Comparison of ENCODE assay signal across 10 cellular contexts in the genomic region with DNA sequence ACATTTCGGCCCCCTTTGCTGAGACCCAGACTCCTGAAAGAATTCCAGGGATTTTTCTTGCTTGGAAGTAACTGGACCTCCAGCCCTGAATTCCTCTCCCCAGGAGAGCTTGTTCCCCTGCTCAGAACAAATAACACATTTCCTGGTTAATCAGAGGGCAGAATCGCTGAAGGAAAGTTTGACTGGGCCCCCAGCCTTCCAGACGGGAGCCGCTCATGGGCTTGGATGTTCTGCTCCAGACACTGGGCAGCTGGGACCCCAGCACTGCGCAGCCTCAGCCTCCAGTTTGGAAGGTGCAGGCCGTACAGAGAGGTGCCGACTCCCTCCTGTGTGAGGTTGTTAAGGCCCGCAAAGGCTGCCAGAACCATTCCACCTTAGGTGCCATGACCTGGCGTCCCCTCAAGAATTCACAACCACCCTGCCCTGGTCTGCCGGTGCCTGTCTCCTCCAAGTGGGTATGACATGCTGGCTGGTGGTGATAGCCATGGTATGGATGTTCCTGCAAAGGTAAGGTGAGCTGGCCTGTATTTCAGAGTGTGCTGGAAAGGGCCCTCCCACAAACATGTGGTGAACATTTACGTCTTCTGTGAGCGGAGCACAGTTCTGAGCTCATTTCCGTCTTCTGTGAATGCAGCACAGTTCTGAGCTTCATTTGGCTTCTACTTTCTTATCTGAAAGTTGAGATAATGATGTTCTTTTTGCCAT. TPM values are rescaled to one million over a fixed set of nuclear protein-coding genes. Genes with fewer than 3 reads are reported as not detected.
A peak's percentile ranks its signal among the peaks of the same experiment; 100 is the strongest.
DNase-seq lines count a peak whose midpoint lies in the region; ATAC-seq and TF ChIP-seq lines count a peak whose summit lies in the region.
"Had no signal": no experiment of that assay in that cellular context is flagged by ENCODE, and none has a peak within 500 bp of the region (broad histone marks: within the 10 kb centered on the region; RNA-seq: fewer than 3 reads in every experiment).

No MANE protein-coding gene starts in this region.

- no peak overlapping the region for H3K9ac ChIP-seq in colonic mucosa (ENCODE audit: low read depth in 2 of 2, low read length in 2 of 2)

- H3K4me3 Mint-ChIP-seq in MCF 10A (ENCODE audit: unreplicated experiment) (no peak overlapping the region), activated B cell treated with CpG ODN at 0.5 μM for 24 hours (no peak overlapping the region)

- H3K4me1 ChIP-seq in breast epithelium (peaks cover 0 to 23% of the 10 kb centered on the region in 2 donors), testis (peaks cover 43% of the 10 kb centered on the region), colonic mucosa (peaks cover 7% of the 10 kb centered on the region)

- TF ChIP-seq POLR2A in breast epithelium (IDR thresholded peaks at IDR 0.05) (no peak), testis (IDR thresholded peaks at IDR 0.05) (no peak)

- no peaks in the 10 kb centered on the region for H3K9me3 ChIP-seq in breast epithelium
- no peaks in the 10 kb centered on the region for H3K9me3 ChIP-seq in testis
- H3K9me3 ChIP-seq in colonic mucosa = no peaks in the 10 kb centered on the region

- H3K27me3 ChIP-seq in breast epithelium (no peaks in the 10 kb centered on the region), testis (no peaks in the 10 kb centered on the region), colonic mucosa (peaks cover 1% of the 10 kb centered on the region)

- peak overlapping the region; percentile 80 for H3K27ac Mint-ChIP-seq in MCF 10A (ENCODE audit: low read depth, unreplicated experiment)
- H3K27ac Mint-ChIP-seq in activated B cell treated with CpG ODN at 0.5 μM for 24 hours = peak overlapping the region; percentile 80

- H3K4me1 Mint-ChIP-seq in MCF 10A (ENCODE audit: insufficient read depth, unreplicated experiment) (peaks cover 65% of the 10 kb centered on the region), activated B cell treated with CpG ODN at 0.5 μM for 24 hours (peaks cover 57% of the 10 kb centered on the region)

- intact Hi-C loops in MCF 10A (cut with micrococcal nuclease) = loop anchor here (5.0 kb wide), 1 partner anchor 145 kb away; a partner anchor contains a TSS
- intact Hi-C loops in breast epithelium (cut with DNase I; ENCODE audit: low total_unique reads) = no loop called here
- intact Hi-C loops in activated B cell treated with CpG ODN at 0.5 μM for 24 hours (cut with micrococcal nuclease) = loop anchor here (10.0 kb wide), 1 partner anchor 532 kb away; a partner anchor contains a TSS
- intact Hi-C loops in testis (cut with DNase I; ENCODE audit: low total_unique reads) = loop anchor here (10.0 kb wide), 1 partner anchor 188 kb away; no protein-coding TSS in a partner anchor
- intact Hi-C loops in colonic mucosa (cut with DNase I) = no loop called here

- H3K27me3 Mint-ChIP-seq in MCF 10A (ENCODE audit: insufficient read depth, unreplicated experiment) (no peaks in the 10 kb centered on the region), activated B cell treated with CpG ODN at 0.5 μM for 24 hours (peaks cover 7% of the 10 kb centered on the region)

- no peaks in the 10 kb centered on the region for H3K36me3 ChIP-seq in breast epithelium
- no peaks in the 10 kb centered on the region for H3K36me3 ChIP-seq in testis (ENCODE audit: low read depth, missing control alignments)
- no peaks in the 10 kb centered on the region for H3K36me3 ChIP-seq in colonic mucosa

- DNase-seq in MCF 10A (ENCODE audit: unreplicated experiment) = peak; percentile 26
- DNase-seq in breast epithelium (ENCODE audit: low spot score in 2 of 2) = no peak
- no peak for DNase-seq in activated B cell treated with CpG ODN at 0.5 μM for 24 hours
- DNase-seq in glomerular visceral epithelial cell (ENCODE audit: extremely low spot score) = peak; percentile 58
- DNase-seq in testis = peak; percentile 33
- DNase-seq in colonic mucosa = no peak
- DNase-seq: dorsolateral prefrontal cortex had no signal

- CTCF ChIA-PET in MCF 10A (lab: Yijun Ruan, JAX) = interaction anchor here (0.7 to 3.8 kb wide), 9 partner anchors 8 to 1690 kb away, joined by 3 to 21 read pairs (median 4); no protein-coding TSS in a partner anchor
- CTCF ChIA-PET in activated B cell treated with CpG ODN at 0.5 μM for 24 hours (lab: Charles Lee) = interaction anchor here (2.9 kb wide), 1 partner anchor 8 kb away, joined by 22 read pairs; no protein-coding TSS in a partner anchor

- H3K4me3 ChIP-seq in breast epithelium = no peak overlapping the region
- no peak overlapping the region for H3K4me3 ChIP-seq in testis
- no peak overlapping the region for H3K4me3 ChIP-seq in colonic mucosa
- H3K4me3 ChIP-seq: dorsolateral prefrontal cortex had no signal

- H3K27ac ChIP-seq in breast epithelium (peak overlapping the region in 1 of 2 donors; percentile 32), testis (peak overlapping the region; percentile 0 to 75), colonic mucosa (no peak overlapping the region)
- H3K27ac ChIP-seq: dorsolateral prefrontal cortex had no signal

- H3K36me3 Mint-ChIP-seq in MCF 10A (ENCODE audit: insufficient read depth, unreplicated experiment) = no peaks in the 10 kb centered on the region
- H3K36me3 Mint-ChIP-seq in activated B cell treated with CpG ODN at 0.5 μM for 24 hours (ENCODE audit: low read depth) = no peaks in the 10 kb centered on the region
- H3K36me3 Mint-ChIP-seq: T-cell had no signal

- ATAC-seq in activated B cell treated with CpG ODN at 0.5 μM for 24 hours (ENCODE audit: low read depth) (no peak), GM21529 (IDR thresholded peaks at IDR 0.05; ENCODE audit: unreplicated experiment) (no peak), HG03039 (IDR thresholded peaks at IDR 0.05; ENCODE audit: unreplicated experiment) (no peak)

- WGBS in testis, 2 donors = 64% methylated on average over 8 to 13 of the region's 13 CpGs

- BruUV-seq in MCF 10A (replicated peaks; lab: Mats Ljungman, UMichigan) = no TSS peak

- H3K9me3 Mint-ChIP-seq in MCF 10A (ENCODE audit: unreplicated experiment) = no peaks in the 10 kb centered on the region
- no peaks in the 10 kb centered on the region for H3K9me3 Mint-ChIP-seq in activated B cell treated with CpG ODN at 0.5 μM for 24 hours
- H3K9me3 Mint-ChIP-seq: T-cell had no signal

- TF ChIP-seq CTCF in MCF 10A (IDR thresholded peaks at IDR 0.05; ENCODE audit: unreplicated experiment) = no peak
- no peak for TF ChIP-seq CTCF in breast epithelium (IDR thresholded peaks at IDR 0.05)
- no peak for TF ChIP-seq CTCF in activated B cell treated with CpG ODN at 0.5 μM for 24 hours (IDR thresholded peaks at IDR 0.05)
- no peak for TF ChIP-seq CTCF in testis (IDR thresholded peaks at IDR 0.05)
- TF ChIP-seq CTCF in colonic mucosa (IDR thresholded peaks at IDR 0.05) = no peak

- POLR2A ChIA-PET in MCF 10A (lab: Yijun Ruan, JAX) (interaction anchor here (0.5 to 4.9 kb wide), 13 partner anchors 8 to 599 kb away, joined by 3 to 40 read pairs (median 4); a partner anchor contains a TSS), activated B cell treated with CpG ODN at 0.5 μM for 24 hours (lab: Charles Lee) (interaction anchor here (0.9 kb wide), 1 partner anchor 8 kb away, joined by 3 read pairs; no protein-coding TSS in a partner anchor)

RNA-seq across cellular contexts. Expression of a gene that starts 5.1 kb away (rescaled TPM):
- total RNA-seq in MCF 10A (2022) (9.1 and 16.8 TPM in 2 replicates), breast epithelium (10 to 100 TPM; 34.7 to 91.1 (median 79.0) TPM), activated B cell treated with CpG ODN at 0.5 μM for 24 hours (0.07 and 0.11 TPM in 2 replicates), testis (10 to 100 TPM; 19.6 to 45.3 TPM), colonic mucosa (1 to 10 TPM; 1.9 to 3.7 TPM)
- polyA plus RNA-seq in testis (ENCODE audit: insufficient read depth, low read depth, low replicate concordance) = 23.3 TPM

Comparison
In these comparisons a context has a peak if more than half of its experiments do, and no peak if none do; other contexts are left out.
1. DNase-seq: peak in MCF 10A (single experiment), glomerular visceral epithelial cell (single experiment) and testis (single experiment); none in breast epithelium (0 of 2), activated B cell treated with CpG ODN at 0.5 μM for 24 hours (single experiment) and colonic mucosa (single experiment).
2. intact Hi-C loops: an anchor here in MCF 10A (5.0 kb wide), activated B cell treated with CpG ODN at 0.5 μM for 24 hours (10.0 kb wide) and testis (10.0 kb wide); none called in breast epithelium and colonic mucosa.